ENCODE assay signal across 8 cellular contexts in the genomic region with DNA sequence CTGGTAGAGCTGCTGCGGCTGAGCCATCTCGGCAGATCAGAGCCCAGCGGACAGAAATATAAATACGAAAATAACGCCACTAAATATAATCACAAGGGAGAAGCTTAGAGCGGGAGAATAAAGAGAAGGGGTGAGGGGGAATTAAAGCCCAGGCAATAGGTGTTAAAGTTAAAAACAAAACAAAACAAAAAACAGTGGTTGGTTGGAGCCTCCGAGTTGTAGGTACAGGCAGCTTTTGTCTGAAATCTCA. TPM values are rescaled to one million over a fixed set of nuclear protein-coding genes. Genes with fewer than 3 reads are reported as not detected.
A peak's percentile ranks its signal among the peaks of the same experiment; 100 is the strongest.
DNase-seq lines count a peak whose midpoint lies in the region; TF ChIP-seq lines count a peak whose summit lies in the region.

No MANE protein-coding gene starts in this region.

- CTCF ChIA-PET in HEK293 (lab: Yijun Ruan, JAX): interaction anchor here (0.5 to 2.8 kb wide), 9 partner anchors 15 to 1140 kb away, joined by 3 to 17 read pairs (median 4); no protein-coding TSS in a partner anchor

- no peaks in the 10 kb centered on the region for H3K9me3 ChIP-seq in HEK293 (ENCODE audit: control insufficient read depth, insufficient read depth, low read depth, low read length)
- H3K9me3 ChIP-seq in iPS-15b (ENCODE audit: control insufficient read depth, insufficient read depth, low read length): no peaks in the 10 kb centered on the region
- H3K9me3 ChIP-seq in smooth muscle cell (replicated peaks; ENCODE audit: low read depth): no peaks in the 10 kb centered on the region

- no peak for DNase-seq in activated T-helper 2 cell treated with anti-CD3 and anti-CD28 coated beads, Interferon-gamma antibody, Interleukin-2, Interleukin-4, amounts not matched to agents 10 μg/mL and 5 μg/mL and 100 μg/mL, durations not matched to agents 14 hours and 24 hours and 36 hours (ENCODE audit: low spot score)
- DNase-seq in smooth muscle cell (lab: John Stamatoyannopoulos, UW; ENCODE audit: unreplicated experiment) (no peak), RPMI8226 (no peak), NCI-H345 treated with DMSO at 0.1 percent for 48 hours (lab: John Stamatoyannopoulos, UW; ENCODE audit: unreplicated experiment) (no peak), GF-D8 (lab: John Stamatoyannopoulos, UW) (no peak), superior temporal gyrus (ENCODE audit: extremely low spot score) (no peak)

- POLR2A ChIA-PET in HEK293 (lab: Yijun Ruan, JAX): interaction anchor here (0.8 to 2.1 kb wide), 11 partner anchors 68 to 1412 kb away, joined by 3 to 11 read pairs (median 4); no protein-coding TSS in a partner anchor

- H3F3A ChIP-seq in smooth muscle cell (ENCODE audit: low read depth): peaks cover 11% of the 10 kb centered on the region

- H3K4me1 Mint-ChIP-seq in activated T-helper 2 cell treated with anti-CD3 and anti-CD28 coated beads, Interferon-gamma antibody, Interleukin-2, Interleukin-4, amounts not matched to agents 10 μg/mL and 5 μg/mL and 100 μg/mL, durations not matched to agents 14 hours and 24 hours and 36 hours (ENCODE audit: low read depth): peaks cover 21% of the 10 kb centered on the region

- intact Hi-C loops in activated T-helper 2 cell treated with anti-CD3 and anti-CD28 coated beads, Interferon-gamma antibody, Interleukin-2, Interleukin-4, amounts not matched to agents 10 μg/mL and 5 μg/mL and 100 μg/mL, durations not matched to agents 14 hours and 24 hours and 36 hours (cut with micrococcal nuclease): loop anchor here (2.0 kb wide), 1 partner anchor 143 kb away; no protein-coding TSS in a partner anchor

- peaks cover 87% of the 10 kb centered on the region for H3K27me3 Mint-ChIP-seq in activated T-helper 2 cell treated with anti-CD3 and anti-CD28 coated beads, Interferon-gamma antibody, Interleukin-2, Interleukin-4, amounts not matched to agents 10 μg/mL and 5 μg/mL and 100 μg/mL, durations not matched to agents 14 hours and 24 hours and 36 hours (ENCODE audit: low read depth)

- H3K27ac Mint-ChIP-seq in activated T-helper 2 cell treated with anti-CD3 and anti-CD28 coated beads, Interferon-gamma antibody, Interleukin-2, Interleukin-4, amounts not matched to agents 10 μg/mL and 5 μg/mL and 100 μg/mL, durations not matched to agents 14 hours and 24 hours and 36 hours: no peak overlapping the region

- TF ChIP-seq CTCF in HEK293 (tag by site-specific recombination; IDR thresholded peaks at IDR 0.05) (no peak), smooth muscle cell (IDR thresholded peaks at IDR 0.05; ENCODE audit: borderline replicate concordance, insufficient read depth, poor library complexity, severe bottlenecking) (no peak)

- no peaks in the 10 kb centered on the region for H3K9me3 Mint-ChIP-seq in activated T-helper 2 cell treated with anti-CD3 and anti-CD28 coated beads, Interferon-gamma antibody, Interleukin-2, Interleukin-4, amounts not matched to agents 10 μg/mL and 5 μg/mL and 100 μg/mL, durations not matched to agents 14 hours and 24 hours and 36 hours

- peak overlapping the region; percentile 70 for H3K4me3 Mint-ChIP-seq in activated T-helper 2 cell treated with anti-CD3 and anti-CD28 coated beads, Interferon-gamma antibody, Interleukin-2, Interleukin-4, amounts not matched to agents 10 μg/mL and 5 μg/mL and 100 μg/mL, durations not matched to agents 14 hours and 24 hours and 36 hours (ENCODE audit: low read depth)

- H3K4me1 ChIP-seq in HEK293 (ENCODE audit: control insufficient read depth, insufficient read depth, low read length) (peaks cover 12% of the 10 kb centered on the region; the same call in 1 of the 2 replicates), iPS-15b (ENCODE audit: control insufficient read depth, insufficient read depth, low read length) (peaks cover 19% of the 10 kb centered on the region), smooth muscle cell (ENCODE audit: low read depth) (peaks cover 41% of the 10 kb centered on the region)

- H3K4me3 ChIP-seq in HEK293 (ENCODE audit: low read depth, low read length): peak overlapping the region; percentile 63
- H3K4me3 ChIP-seq in iPS-15b (ENCODE audit: low read depth, low read length): peak overlapping the region; percentile 74
- H3K4me3 ChIP-seq in smooth muscle cell: peak overlapping the region; percentile 77

- 0% methylated on average over 7 of the region's 7 CpGs for WGBS in smooth muscle cell (ENCODE audit: low lambda C conversion rate)

- peak overlapping the region; percentile 85 for H3K27ac ChIP-seq in HEK293 (ENCODE audit: extremely low read depth, low read depth, low read length)
- peak overlapping the region; percentile 82 for H3K27ac ChIP-seq in smooth muscle cell (ENCODE audit: low read depth)

- H3K36me3 Mint-ChIP-seq in activated T-helper 2 cell treated with anti-CD3 and anti-CD28 coated beads, Interferon-gamma antibody, Interleukin-2, Interleukin-4, amounts not matched to agents 10 μg/mL and 5 μg/mL and 100 μg/mL, durations not matched to agents 14 hours and 24 hours and 36 hours (ENCODE audit: low read depth): peaks cover 3% of the 10 kb centered on the region

- peak overlapping the region; percentile 94 for H2AFZ ChIP-seq in smooth muscle cell (ENCODE audit: low read depth)

- H3K27me3 ChIP-seq in iPS-15b (ENCODE audit: control insufficient read depth, insufficient read depth, low read length) (peaks cover 96% of the 10 kb centered on the region), smooth muscle cell (ENCODE audit: low read depth) (no peaks in the 10 kb centered on the region)

- no peak overlapping the region for H3K9ac ChIP-seq in iPS-15b (ENCODE audit: low read depth, low read length)
- H3K9ac ChIP-seq in smooth muscle cell (ENCODE audit: low read depth): peak overlapping the region; percentile 84

- peaks cover 34% of the 10 kb centered on the region for H3K79me2 ChIP-seq in smooth muscle cell (ENCODE audit: low read depth)

- no peaks in the 10 kb centered on the region for H4K20me1 ChIP-seq in smooth muscle cell (ENCODE audit: low read depth)

- peak overlapping the region; percentile 96 for H3K4me2 ChIP-seq in smooth muscle cell

- H3K36me3 ChIP-seq in HEK293 (ENCODE audit: control insufficient read depth in 2 of 2, insufficient read depth in 1 of 2, low read length in 2 of 2) (peaks cover 0 to 8% of the 10 kb centered on the region in 2 experiments; a peak in 1 of 3 replicates), iPS-15b (ENCODE audit: control insufficient read depth, insufficient read depth, low read length) (no peaks in the 10 kb centered on the region), smooth muscle cell (ENCODE audit: low read depth) (no peaks in the 10 kb centered on the region)

TF ChIP-seq in HEK293, 187 proteins besides CTCF, POLR2A, EP300 and RAD21 (continues in another document):
- TF ChIP-seq, protein P1, sequence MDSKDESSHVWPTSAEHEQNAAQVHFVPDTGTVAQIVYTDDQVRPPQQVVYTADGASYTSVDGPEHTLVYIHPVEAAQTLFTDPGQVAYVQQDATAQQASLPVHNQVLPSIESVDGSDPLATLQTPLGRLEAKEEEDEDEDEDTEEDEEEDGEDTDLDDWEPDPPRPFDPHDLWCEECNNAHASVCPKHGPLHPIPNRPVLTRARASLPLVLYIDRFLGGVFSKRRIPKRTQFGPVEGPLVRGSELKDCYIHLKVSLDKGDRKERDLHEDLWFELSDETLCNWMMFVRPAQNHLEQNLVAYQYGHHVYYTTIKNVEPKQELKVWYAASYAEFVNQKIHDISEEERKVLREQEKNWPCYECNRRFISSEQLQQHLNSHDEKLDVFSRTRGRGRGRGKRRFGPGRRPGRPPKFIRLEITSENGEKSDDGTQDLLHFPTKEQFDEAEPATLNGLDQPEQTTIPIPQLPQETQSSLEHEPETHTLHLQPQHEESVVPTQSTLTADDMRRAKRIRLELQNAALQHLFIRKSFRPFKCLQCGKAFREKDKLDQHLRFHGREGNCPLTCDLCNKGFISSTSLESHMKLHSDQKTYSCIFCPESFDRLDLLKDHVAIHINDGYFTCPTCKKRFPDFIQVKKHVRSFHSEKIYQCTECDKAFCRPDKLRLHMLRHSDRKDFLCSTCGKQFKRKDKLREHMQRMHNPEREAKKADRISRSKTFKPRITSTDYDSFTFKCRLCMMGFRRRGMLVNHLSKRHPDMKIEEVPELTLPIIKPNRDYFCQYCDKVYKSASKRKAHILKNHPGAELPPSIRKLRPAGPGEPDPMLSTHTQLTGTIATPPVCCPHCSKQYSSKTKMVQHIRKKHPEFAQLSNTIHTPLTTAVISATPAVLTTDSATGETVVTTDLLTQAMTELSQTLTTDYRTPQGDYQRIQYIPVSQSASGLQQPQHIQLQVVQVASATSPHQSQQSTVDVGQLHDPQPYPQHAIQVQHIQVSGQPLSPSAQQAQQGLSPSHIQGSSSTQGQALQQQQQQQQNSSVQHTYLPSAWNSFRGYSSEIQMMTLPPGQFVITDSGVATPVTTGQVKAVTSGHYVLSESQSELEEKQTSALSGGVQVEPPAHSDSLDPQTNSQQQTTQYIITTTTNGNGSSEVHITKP (tag by site-specific recombination; IDR thresholded peaks at IDR 0.05): peak; percentile 41
- TF ChIP-seq, protein P2, sequence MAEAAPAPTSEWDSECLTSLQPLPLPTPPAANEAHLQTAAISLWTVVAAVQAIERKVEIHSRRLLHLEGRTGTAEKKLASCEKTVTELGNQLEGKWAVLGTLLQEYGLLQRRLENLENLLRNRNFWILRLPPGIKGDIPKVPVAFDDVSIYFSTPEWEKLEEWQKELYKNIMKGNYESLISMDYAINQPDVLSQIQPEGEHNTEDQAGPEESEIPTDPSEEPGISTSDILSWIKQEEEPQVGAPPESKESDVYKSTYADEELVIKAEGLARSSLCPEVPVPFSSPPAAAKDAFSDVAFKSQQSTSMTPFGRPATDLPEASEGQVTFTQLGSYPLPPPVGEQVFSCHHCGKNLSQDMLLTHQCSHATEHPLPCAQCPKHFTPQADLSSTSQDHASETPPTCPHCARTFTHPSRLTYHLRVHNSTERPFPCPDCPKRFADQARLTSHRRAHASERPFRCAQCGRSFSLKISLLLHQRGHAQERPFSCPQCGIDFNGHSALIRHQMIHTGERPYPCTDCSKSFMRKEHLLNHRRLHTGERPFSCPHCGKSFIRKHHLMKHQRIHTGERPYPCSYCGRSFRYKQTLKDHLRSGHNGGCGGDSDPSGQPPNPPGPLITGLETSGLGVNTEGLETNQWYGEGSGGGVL (tag by site-specific recombination; IDR thresholded peaks at IDR 0.05): no peak

RNA-seq across cellular contexts. Expression of a gene that starts 1.3 kb away (rescaled TPM):
- not detected in 2 replicates for total RNA-seq in activated T-helper 2 cell treated with anti-CD3 and anti-CD28 coated beads, Interferon-gamma antibody, Interleukin-2, Interleukin-4, amounts not matched to agents 10 μg/mL and 5 μg/mL and 100 μg/mL, durations not matched to agents 14 hours and 24 hours and 36 hours
- total RNA-seq in smooth muscle cell: 14.6 and 15.6 TPM in 2 replicates
- 15.8 and 18.1 TPM in 2 replicates for polyA plus RNA-seq in smooth muscle cell

Comparison
In these comparisons a context has a peak if more than half of its experiments do, and no peak if none do; other contexts are left out.
1. RNA of a gene that starts 1.3 kb away (total RNA-seq): 14.6 to 15.6 TPM in smooth muscle cell; not detected in activated T-helper 2 cell treated with anti-CD3 and anti-CD28 coated beads, Interferon-gamma antibody, Interleukin-2, Interleukin-4, amounts not matched to agents 10 μg/mL and 5 μg/mL and 100 μg/mL, durations not matched to agents 14 hours and 24 hours and 36 hours; every median in the first group is over 10 times any median in the second.
2. Peak in every context shown above with its lines, with median percentiles within 50 percentile points of each other: H3K4me3 ChIP-seq.